In the genomic region with DNA sequence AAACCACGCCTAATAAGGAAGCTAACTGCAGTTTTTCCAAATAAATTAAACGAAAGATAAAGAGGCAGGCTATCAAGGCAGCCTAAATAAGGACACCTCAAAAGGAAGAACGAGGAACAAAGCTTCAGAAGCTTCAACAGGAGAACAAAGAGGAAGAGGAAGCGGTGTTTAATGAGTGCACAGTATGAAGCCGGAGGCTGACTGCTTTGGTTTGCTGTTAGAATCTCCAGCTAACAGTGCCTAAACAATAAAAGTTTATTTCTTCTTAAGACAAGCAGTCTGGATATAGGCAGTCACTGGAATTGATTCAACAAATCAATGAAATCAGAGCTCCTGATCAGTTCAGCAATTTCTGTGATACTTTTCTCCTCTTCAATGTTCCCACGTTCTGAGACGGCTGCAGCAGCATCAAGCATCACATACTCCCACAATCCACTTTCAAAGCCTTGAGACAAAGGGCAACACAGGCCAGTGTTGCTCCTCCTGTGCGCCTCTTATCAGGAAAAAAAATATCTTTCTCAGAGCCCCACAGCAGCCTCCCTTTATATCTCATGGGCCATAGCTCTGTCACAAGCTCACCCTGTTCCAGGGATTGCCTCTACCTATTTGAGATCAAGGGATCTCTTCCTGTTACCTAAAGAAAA, we compare ENCODE assay signal across 18 cellular contexts.
DNase-seq lines count a peak whose midpoint lies in the region; ATAC-seq and TF ChIP-seq lines count a peak whose summit lies in the region.
"Had no signal": no experiment of that assay in that cellular context is flagged by ENCODE, and none has a peak within 500 bp of the region (broad histone marks: within the 10 kb centered on the region; RNA-seq: fewer than 3 reads in every experiment).

No MANE protein-coding gene starts in this region.

- H4K20me1 ChIP-seq in Karpas-422 (ENCODE audit: insufficient read depth, low read depth, low read length): no peaks in the 10 kb centered on the region

- H2AFZ ChIP-seq in Karpas-422 (ENCODE audit: low read length): no peak overlapping the region
- H2AFZ ChIP-seq: PC-9 had no signal

- DNase-seq in NB4 (ENCODE audit: low read depth): peak; percentile 7
- DNase-seq in naive thymus-derived CD4-positive, alpha-beta T cell: peak in 5 of 9 donors; percentile 7 to 28 (median 19)
- no peak for DNase-seq in BE2C
- DNase-seq in NCI-H2227 (lab: John Stamatoyannopoulos, UW; ENCODE audit: unreplicated experiment): no peak
- DNase-seq in Karpas-422: no peak
- DNase-seq: activated CD4-positive, alpha-beta T cell treated with anti-CD3 and anti-CD28 coated beads for 36 hours; EL; esophagus squamous epithelium; heart right ventricle; NCI-H2171 treated with DMSO at 0.1 percent for 48 hours; PC-9 had no signal

- no peak for ATAC-seq in activated T-helper 17 cell treated with anti-CD3 and anti-CD28 coated beads, Interleukin-2, amount 50 U/mL, for 72 hours (replicated peaks)
- ATAC-seq in naive thymus-derived CD4-positive, alpha-beta T cell: no peak
- ATAC-seq in activated CD4-positive, CD25-positive, alpha-beta regulatory T cell treated with anti-CD3 and anti-CD28 coated beads, Interleukin-2, amount 50 U/mL, for 24 hours: no peak
- ATAC-seq: activated CD4-positive, alpha-beta T cell treated with anti-CD3 and anti-CD28 coated beads for 36 hours; heart right ventricle had no signal

- TF ChIP-seq CTCF in NB4 (IDR thresholded peaks at IDR 0.05; ENCODE audit: low read depth, low read length): no peak
- TF ChIP-seq CTCF in BE2C (IDR thresholded peaks at IDR 0.05; ENCODE audit: low read depth, low read length): no peak

- H3K9me3 Mint-ChIP-seq in activated T-helper 17 cell treated with anti-CD3 and anti-CD28 coated beads, Interleukin-2, amount 50 U/mL, for 72 hours: no peaks in the 10 kb centered on the region
- H3K9me3 Mint-ChIP-seq in naive thymus-derived CD4-positive, alpha-beta T cell: no peaks in the 10 kb centered on the region

- H3K36me3 ChIP-seq in ES-I3 (ENCODE audit: insufficient read depth, low read length) (no peaks in the 10 kb centered on the region), BE2C (no peaks in the 10 kb centered on the region), Karpas-422 (ENCODE audit: insufficient read depth, low read length) (no peaks in the 10 kb centered on the region)
- no peaks in the 10 kb centered on the region for H3K36me3 ChIP-seq in naive thymus-derived CD4-positive, alpha-beta T cell (ENCODE audit: control insufficient read depth in 2 of 3, insufficient read depth in 3 of 3, low read length in 3 of 3)
- H3K36me3 ChIP-seq: ascending aorta, esophagus squamous epithelium, heart right ventricle, suprapubic skin had no signal

- H3K9me2 ChIP-seq in Karpas-422 (replicated peaks; ENCODE audit: insufficient read depth, low read length): no peaks in the 10 kb centered on the region

- intact Hi-C loops in naive thymus-derived CD4-positive, alpha-beta T cell (cut with micrococcal nuclease): loop anchor here in 1 of 2 donors (10.0 kb wide), 1 partner anchor 347 kb away; no protein-coding TSS in a partner anchor

- no peaks in the 10 kb centered on the region for H3K79me2 ChIP-seq in Karpas-422 (ENCODE audit: low read length)

- H3K9ac ChIP-seq in ES-I3 (ENCODE audit: low read depth, low read length) (peak overlapping the region; percentile 12; the same call in 1 of the 2 replicates), Karpas-422 (ENCODE audit: low read length) (no peak overlapping the region)

- H3K4me2 ChIP-seq in Karpas-422 (ENCODE audit: low read depth, low read length, poor library complexity, severe bottlenecking): no peak overlapping the region
- H3K4me2 ChIP-seq: PC-9 had no signal

- no peaks in the 10 kb centered on the region for H3K4me1 Mint-ChIP-seq in activated T-helper 17 cell treated with anti-CD3 and anti-CD28 coated beads, Interleukin-2, amount 50 U/mL, for 72 hours
- H3K4me1 Mint-ChIP-seq in naive thymus-derived CD4-positive, alpha-beta T cell: peaks cover 6 to 20% (median 16%) of the 10 kb centered on the region in 7 donors

- no peaks in the 10 kb centered on the region for H3K27me3 ChIP-seq in naive thymus-derived CD4-positive, alpha-beta T cell (ENCODE audit: control insufficient read depth in 2 of 2, insufficient read depth in 2 of 2, low read length in 2 of 2)
- no peaks in the 10 kb centered on the region for H3K27me3 ChIP-seq in BE2C
- H3K27me3 ChIP-seq in Karpas-422 (ENCODE audit: low read length): no peaks in the 10 kb centered on the region
- H3K27me3 ChIP-seq: ascending aorta, esophagus squamous epithelium, heart right ventricle, suprapubic skin had no signal

- H3K4me1 ChIP-seq in ES-I3 (ENCODE audit: insufficient read depth, low read length) (peaks cover 39% of the 10 kb centered on the region), BE2C (no peaks in the 10 kb centered on the region; the same call in 1 of the 2 replicates), Karpas-422 (ENCODE audit: low read length) (peaks cover 27% of the 10 kb centered on the region)
- peaks cover 0 to 13% of the 10 kb centered on the region in 2 donors for H3K4me1 ChIP-seq in naive thymus-derived CD4-positive, alpha-beta T cell (ENCODE audit: control insufficient read depth in 2 of 2, insufficient read depth in 2 of 2, low read length in 2 of 2)
- H3K4me1 ChIP-seq: ascending aorta, esophagus squamous epithelium, suprapubic skin had no signal

- no peaks in the 10 kb centered on the region for H3K36me3 Mint-ChIP-seq in activated T-helper 17 cell treated with anti-CD3 and anti-CD28 coated beads, Interleukin-2, amount 50 U/mL, for 72 hours (ENCODE audit: low read depth)
- no peaks in the 10 kb centered on the region for H3K36me3 Mint-ChIP-seq in naive thymus-derived CD4-positive, alpha-beta T cell
- H3K36me3 Mint-ChIP-seq: CD14-positive monocyte had no signal

- H3K4me3 Mint-ChIP-seq in activated T-helper 17 cell treated with anti-CD3 and anti-CD28 coated beads, Interleukin-2, amount 50 U/mL, for 72 hours: no peak overlapping the region
- peak overlapping the region in 8 of 10 donors; percentile 30 to 64 (median 59) for H3K4me3 Mint-ChIP-seq in naive thymus-derived CD4-positive, alpha-beta T cell
- H3K4me3 Mint-ChIP-seq: activated CD4-positive, alpha-beta T cell treated with anti-CD3 and anti-CD28 coated beads for 36 hours had no signal

- H3K9me3 ChIP-seq in ES-I3 (ENCODE audit: control insufficient read depth, insufficient read depth, low read length): no peaks in the 10 kb centered on the region
- no peaks in the 10 kb centered on the region for H3K9me3 ChIP-seq in naive thymus-derived CD4-positive, alpha-beta T cell (ENCODE audit: control insufficient read depth in 2 of 3, low read length in 3 of 3)
- H3K9me3 ChIP-seq in BE2C: no peaks in the 10 kb centered on the region
- H3K9me3 ChIP-seq in Karpas-422 (ENCODE audit: low read length): no peaks in the 10 kb centered on the region
- H3K9me3 ChIP-seq: ascending aorta, esophagus squamous epithelium, heart right ventricle, suprapubic skin had no signal

- CTCF ChIA-PET in naive thymus-derived CD4-positive, alpha-beta T cell (lab: Charles Lee): no interaction called here

- H3K27me3 Mint-ChIP-seq in activated T-helper 17 cell treated with anti-CD3 and anti-CD28 coated beads, Interleukin-2, amount 50 U/mL, for 72 hours: no peaks in the 10 kb centered on the region
- no peaks in the 10 kb centered on the region for H3K27me3 Mint-ChIP-seq in naive thymus-derived CD4-positive, alpha-beta T cell
- H3K27me3 Mint-ChIP-seq: activated CD4-positive, alpha-beta T cell treated with anti-CD3 and anti-CD28 coated beads for 36 hours had no signal

- H3K27ac ChIP-seq in naive thymus-derived CD4-positive, alpha-beta T cell (ENCODE audit: low read depth, low read length): no peak overlapping the region
- no peak overlapping the region for H3K27ac ChIP-seq in Karpas-422 (ENCODE audit: low read length)
- H3K27ac ChIP-seq: ascending aorta, coronary artery, esophagus squamous epithelium, heart right ventricle, PC-9, suprapubic skin had no signal

- no peak overlapping the region for H3K4me3 ChIP-seq in NB4 (ENCODE audit: low read depth, low read length)
- no peak overlapping the region for H3K4me3 ChIP-seq in naive thymus-derived CD4-positive, alpha-beta T cell (ENCODE audit: low read length)
- H3K4me3 ChIP-seq in BE2C (ENCODE audit: low read depth, low read length): no peak overlapping the region
- no peak overlapping the region for H3K4me3 ChIP-seq in Karpas-422 (ENCODE audit: low read length)
- H3K4me3 ChIP-seq: ascending aorta, coronary artery, esophagus squamous epithelium, heart right ventricle, PC-9, suprapubic skin had no signal

- peak overlapping the region; percentile 32 for H3K27ac Mint-ChIP-seq in activated T-helper 17 cell treated with anti-CD3 and anti-CD28 coated beads, Interleukin-2, amount 50 U/mL, for 72 hours
- peak overlapping the region in 5 of 9 donors; percentile 14 to 72 (median 38) for H3K27ac Mint-ChIP-seq in naive thymus-derived CD4-positive, alpha-beta T cell
- H3K27ac Mint-ChIP-seq: activated CD4-positive, alpha-beta T cell treated with anti-CD3 and anti-CD28 coated beads for 36 hours; CD14-positive monocyte had no signal

- POLR2A ChIA-PET in naive thymus-derived CD4-positive, alpha-beta T cell (lab: Charles Lee): interaction anchor here (0.6 to 0.7 kb wide), 2 partner anchors 332 to 506 kb away, joined by 3 read pairs; no protein-coding TSS in a partner anchor

- TF ChIP-seq POLR2A in NB4 (IDR thresholded peaks at IDR 0.05; ENCODE audit: extremely low read depth, insufficient read length): no peak

Comparison
In these comparisons a context has a peak if more than half of its experiments do, and no peak if none do; other contexts are left out.
1. DNase-seq: peak in NB4 (single experiment) and naive thymus-derived CD4-positive, alpha-beta T cell (5 of 9); none in BE2C (single experiment), NCI-H2227 (single experiment) and Karpas-422 (single experiment).